8 cellular contexts compared by ENCODE assay signal in genomic region chr16:88810166-88810867, GRCh38. TPM values are rescaled to one million over a fixed set of nuclear protein-coding genes. Genes with fewer than 3 reads are reported as not detected.
A peak's percentile ranks its signal among the peaks of the same experiment; 100 is the strongest.
DNase-seq lines count a peak whose midpoint lies in the region; ATAC-seq and TF ChIP-seq lines count a peak whose summit lies in the region.

No MANE protein-coding gene starts in this region.

- H3K9ac ChIP-seq in HUES64 (ENCODE audit: low read depth, low read length) = peak overlapping the region; percentile 96

- H3K4me1 ChIP-seq in HUES64 (ENCODE audit: insufficient read depth, low read length) = no peaks in the 10 kb centered on the region
- peaks cover 28 to 45% (median 40%) of the 10 kb centered on the region in 4 donors for H3K4me1 ChIP-seq in stomach

- H3K9me3 ChIP-seq in HUES64 (ENCODE audit: insufficient read depth, low read depth, low read length) (no peaks in the 10 kb centered on the region), stomach (no peaks in the 10 kb centered on the region)

- no peak for ATAC-seq in activated T-helper 17 cell treated with anti-CD3 and anti-CD28 coated beads, Interleukin-2, amount 50 U/mL, for 72 hours (replicated peaks)

- TF ChIP-seq EP300 in stomach (IDR thresholded peaks at IDR 0.05) = no peak

- peak overlapping the region; percentile 98; the same call in 1 of the 2 replicates for H3K27ac ChIP-seq in HUES64 (ENCODE audit: low read depth, low read length)
- H3K27ac ChIP-seq in stomach = peak overlapping the region in 4 of 5 donors; percentile 87 to 97 (median 94)

- H3K36me3 ChIP-seq in BJ (ENCODE audit: control insufficient read depth, insufficient read depth, low read length) (peaks cover 8% of the 10 kb centered on the region), HUES64 (ENCODE audit: insufficient read depth, low read length) (peaks cover 53% of the 10 kb centered on the region), stomach (peaks cover 9 to 32% (median 27%) of the 10 kb centered on the region in 4 donors)

- no peaks in the 10 kb centered on the region for H3K27me3 Mint-ChIP-seq in activated T-helper 17 cell treated with anti-CD3 and anti-CD28 coated beads, Interleukin-2, amount 50 U/mL, for 72 hours
- peaks cover 0 to 6% (median 2%) of the 10 kb centered on the region in 3 donors for H3K27me3 Mint-ChIP-seq in immature natural killer cell (ENCODE audit: low read depth in 3 of 3)

- H3K27ac Mint-ChIP-seq in activated T-helper 17 cell treated with anti-CD3 and anti-CD28 coated beads, Interleukin-2, amount 50 U/mL, for 72 hours = peak overlapping the region; percentile 89
- peak overlapping the region in 1 of 6 donors; percentile 60 for H3K27ac Mint-ChIP-seq in immature natural killer cell

- POLR2A ChIA-PET in BJ (lab: Charles Lee) = interaction anchor here (0.6 kb wide), 1 partner anchor 12 kb away, joined by 3 read pairs; no protein-coding TSS in a partner anchor

- TF ChIP-seq CTCF in BJ (IDR thresholded peaks at IDR 0.05; ENCODE audit: insufficient read depth, low read depth, low read length) (no peak), stomach (IDR thresholded peaks at IDR 0.05) (no peak)

- H3K36me3 Mint-ChIP-seq in activated T-helper 17 cell treated with anti-CD3 and anti-CD28 coated beads, Interleukin-2, amount 50 U/mL, for 72 hours (ENCODE audit: low read depth) = peaks cover 61% of the 10 kb centered on the region
- no peaks in the 10 kb centered on the region for H3K36me3 Mint-ChIP-seq in immature natural killer cell

- DNase-seq in BJ (ENCODE audit: low read depth) = no peak
- DNase-seq in immature natural killer cell = no peak
- DNase-seq in stomach = no peak
- no peak for DNase-seq in amniotic stem cell (lab: John Stamatoyannopoulos, UW)
- DNase-seq in GM03348 (ENCODE audit: low spot score) = no peak
- no peak for DNase-seq in activated CD4-positive, CD25-positive, alpha-beta regulatory T cell treated with anti-CD3 and anti-CD28 coated beads, Interleukin-2, amount 50 U/mL, for 72 hours

- peak overlapping the region; percentile 84 for H3K4me3 Mint-ChIP-seq in activated T-helper 17 cell treated with anti-CD3 and anti-CD28 coated beads, Interleukin-2, amount 50 U/mL, for 72 hours
- peak overlapping the region; percentile 86 to 95 (median 87) for H3K4me3 Mint-ChIP-seq in immature natural killer cell

- CTCF ChIA-PET in BJ (lab: Yijun Ruan, JAX) = interaction anchor here (0.7 to 2.4 kb wide), 4 partner anchors 9 to 73 kb away, joined by 3 to 11 read pairs (median 4); partner anchors contain the start of genes GALNS and TRAPPC2L

- H3K9me3 Mint-ChIP-seq in activated T-helper 17 cell treated with anti-CD3 and anti-CD28 coated beads, Interleukin-2, amount 50 U/mL, for 72 hours = no peaks in the 10 kb centered on the region
- H3K9me3 Mint-ChIP-seq in immature natural killer cell = no peaks in the 10 kb centered on the region

- WGBS in HUES64 = 73% methylated on average over 11 of the region's 11 CpGs
- WGBS in stomach, 5 donors = 23 to 32% (median 27%) methylated on average over 10 to 11 of the region's 11 CpGs

- H3K27me3 ChIP-seq in BJ (ENCODE audit: control insufficient read depth, insufficient read depth, low read length) = no peaks in the 10 kb centered on the region
- no peaks in the 10 kb centered on the region for H3K27me3 ChIP-seq in HUES64 (ENCODE audit: insufficient read depth, low read length)
- no peaks in the 10 kb centered on the region for H3K27me3 ChIP-seq in stomach

- no peak for TF ChIP-seq POLR2A in stomach (IDR thresholded peaks at IDR 0.05)

- intact Hi-C loops in stomach (cut with DNase I; ENCODE audit: low total_unique reads) = no loop called here

- H3K4me3 ChIP-seq in BJ (ENCODE audit: low read depth, low read length) (peak overlapping the region; percentile 86), HUES64 (ENCODE audit: low read length) (peak overlapping the region; percentile 73), stomach (peak overlapping the region; percentile 73 to 93 (median 79))

- peaks cover 7% of the 10 kb centered on the region for H3K4me1 Mint-ChIP-seq in activated T-helper 17 cell treated with anti-CD3 and anti-CD28 coated beads, Interleukin-2, amount 50 U/mL, for 72 hours
- peaks cover 0 to 20% of the 10 kb centered on the region in 2 donors for H3K4me1 Mint-ChIP-seq in immature natural killer cell

RNA-seq across cellular contexts. Expression of gene APRT, which starts 1.4 kb away (rescaled TPM):
- 102 and 152 TPM in 2 replicates for polyA plus RNA-seq in BJ (2011; rRNA removed)
- polyA minus RNA-seq in BJ (2011; rRNA and poly(A)+ RNA removed) = 19.5 and 41.9 TPM in 2 replicates
- polyA plus RNA-seq in HUES64 (2013, experiment 1 of 2) = 176 TPM
- polyA plus RNA-seq in HUES64 (2013, experiment 2 of 2) = 175 TPM
- total RNA-seq in activated T-helper 17 cell treated with anti-CD3 and anti-CD28 coated beads, Interleukin-2, amount 50 U/mL, for 72 hours = 100 to 1,000 TPM; 132 to 139 TPM
- 100 to 1,000 TPM; 432 to 476 (median 450) TPM for polyA plus RNA-seq in immature natural killer cell
- 100 to 1,000 TPM in 2 of 5 donors, 10 to 100 TPM in 3; 18.1 to 340 (median 85.3) TPM for total RNA-seq in stomach
- 100 to 1,000 TPM; 224 to 250 (median 241) TPM for polyA plus RNA-seq in stomach

RNA-seq across cellular contexts. Expression of gene CDT1, which starts 6.7 kb away (rescaled TPM):
- polyA plus RNA-seq in BJ (2011; rRNA removed) (2.2 and 2.4 TPM in 2 replicates), immature natural killer cell (1 to 10 TPM in 2 of 3 donors, not detected in 1; 1.3 to 3.1 TPM), stomach (1 to 10 TPM; 3.2 to 5.2 (median 4.1) TPM)
- 4.2 and 4.3 TPM in 2 replicates for polyA minus RNA-seq in BJ (2011; rRNA and poly(A)+ RNA removed)
- 57.1 TPM for polyA plus RNA-seq in HUES64 (2013, experiment 1 of 2)
- polyA plus RNA-seq in HUES64 (2013, experiment 2 of 2) = 46.1 TPM
- total RNA-seq in activated T-helper 17 cell treated with anti-CD3 and anti-CD28 coated beads, Interleukin-2, amount 50 U/mL, for 72 hours = 100 to 1,000 TPM in 1 of 2 donors, 10 to 100 TPM in 1; 96.6 to 141 TPM
- total RNA-seq in stomach = 100 to 1,000 TPM in 1 of 5 donors, 10 to 100 TPM in 1, 1 to 10 TPM in 3; 1.5 to 147 (median 8.7) TPM

RNA-seq across cellular contexts. Expression of gene PIEZO1, which starts 25.3 kb away (rescaled TPM):
- polyA plus RNA-seq in BJ (2011; rRNA removed) = 58.1 and 139 TPM in 2 replicates
- polyA minus RNA-seq in BJ (2011; rRNA and poly(A)+ RNA removed) = 94.7 and 111 TPM in 2 replicates
- 22.3 TPM for polyA plus RNA-seq in HUES64 (2013, experiment 1 of 2)
- 21.9 TPM for polyA plus RNA-seq in HUES64 (2013, experiment 2 of 2)
- 100 to 1,000 TPM; 197 to 326 TPM for total RNA-seq in activated T-helper 17 cell treated with anti-CD3 and anti-CD28 coated beads, Interleukin-2, amount 50 U/mL, for 72 hours
- polyA plus RNA-seq in immature natural killer cell = 10 to 100 TPM in 2 of 3 donors, 1 to 10 TPM in 1; 5.2 to 41.2 (median 13.1) TPM
- 100 to 1,000 TPM in 4 of 5 donors, 10 to 100 TPM in 1; 81.7 to 171 (median 128) TPM for total RNA-seq in stomach
- polyA plus RNA-seq in stomach = 100 to 1,000 TPM in 1 of 3 donors, 10 to 100 TPM in 2; 43.7 to 153 (median 49.1) TPM

RNA-seq across cellular contexts. Expression of gene GALNS, which starts 46.4 kb away (rescaled TPM):
- polyA plus RNA-seq in BJ (2011; rRNA removed) (6.3 and 9.7 TPM in 2 replicates), immature natural killer cell (10 to 100 TPM; 10.4 to 15.4 (median 10.9) TPM), stomach (10 to 100 TPM in 2 of 3 donors, 1 to 10 TPM in 1; 8.6 to 16.6 (median 11.5) TPM)
- polyA minus RNA-seq in BJ (2011; rRNA and poly(A)+ RNA removed) = 3.5 and 5.0 TPM in 2 replicates
- 12.7 TPM for polyA plus RNA-seq in HUES64 (2013, experiment 1 of 2)
- 11.3 TPM for polyA plus RNA-seq in HUES64 (2013, experiment 2 of 2)
- total RNA-seq in activated T-helper 17 cell treated with anti-CD3 and anti-CD28 coated beads, Interleukin-2, amount 50 U/mL, for 72 hours = 10 to 100 TPM; 37.6 to 73.0 TPM
- 100 to 1,000 TPM in 1 of 5 donors, 10 to 100 TPM in 4; 16.2 to 110 (median 51.9) TPM for total RNA-seq in stomach

RNA-seq across cellular contexts. Expression of gene TRAPPC2L, which starts 46.6 kb away (rescaled TPM):
- polyA plus RNA-seq in BJ (2011; rRNA removed) = 84.8 and 116 TPM in 2 replicates
- 28.9 and 47.4 TPM in 2 replicates for polyA minus RNA-seq in BJ (2011; rRNA and poly(A)+ RNA removed)
- 106 TPM for polyA plus RNA-seq in HUES64 (2013, experiment 1 of 2)
- polyA plus RNA-seq in HUES64 (2013, experiment 2 of 2) = 92.3 TPM
- total RNA-seq in activated T-helper 17 cell treated with anti-CD3 and anti-CD28 coated beads, Interleukin-2, amount 50 U/mL, for 72 hours = 10 to 100 TPM; 51.1 to 73.9 TPM
- polyA plus RNA-seq in immature natural killer cell = 100 to 1,000 TPM; 101 to 138 (median 113) TPM
- total RNA-seq in stomach = 10 to 100 TPM in 3 of 5 donors, 1 to 10 TPM in 2; 2.9 to 31.4 (median 25.2) TPM
- polyA plus RNA-seq in stomach = 100 to 1,000 TPM in 1 of 3 donors, 10 to 100 TPM in 2; 57.6 to 107 (median 91.4) TPM
